In genomic region chr17:77610518-77610893, GRCh38 we compare ENCODE assay signal across 9 cellular contexts.
A peak's percentile ranks its signal among the peaks of the same experiment; 100 is the strongest.
DNase-seq lines count a peak whose midpoint lies in the region; ATAC-seq and TF ChIP-seq lines count a peak whose summit lies in the region.
"Had no signal": no experiment of that assay in that cellular context is flagged by ENCODE, and none has a peak within 500 bp of the region (broad histone marks: within the 10 kb centered on the region; RNA-seq: fewer than 3 reads in every experiment).

No MANE protein-coding gene starts in this region.

- H3K9me3 ChIP-seq in mononuclear cell (ENCODE audit: low read depth, low read length): no peaks in the 10 kb centered on the region
- H3K9me3 ChIP-seq in tibial artery: no peaks in the 10 kb centered on the region

- H3K27me3 ChIP-seq in mononuclear cell (ENCODE audit: insufficient read depth, low read length) (no peaks in the 10 kb centered on the region), tibial artery (no peaks in the 10 kb centered on the region)

- H3K4me1 ChIP-seq in mononuclear cell (ENCODE audit: insufficient read depth, low read length) (peaks cover 21% of the 10 kb centered on the region), tibial artery (peaks cover 0 to 46% (median 20%) of the 10 kb centered on the region in 4 donors)

- TF ChIP-seq CTCF in tibial artery (IDR thresholded peaks at IDR 0.05): no peak

- peak overlapping the region; percentile 62 for H3K27ac ChIP-seq in tibial artery

- no peaks in the 10 kb centered on the region for H3K36me3 Mint-ChIP-seq in activated T-cell treated with anti-CD3 and anti-CD28 coated beads, Interleukin-2, amount 50 U/mL, for 72 hours (ENCODE audit: insufficient read depth in 2 of 2)
- no peaks in the 10 kb centered on the region for H3K36me3 Mint-ChIP-seq in activated T-helper 2 cell treated with anti-CD3 and anti-CD28 coated beads, Interferon-gamma antibody, Interleukin-2, Interleukin-4, amounts not matched to agents 10 μg/mL and 5 μg/mL and 100 μg/mL, durations not matched to agents 14 hours and 24 hours and 36 hours (ENCODE audit: low read depth)

- H3K4me1 Mint-ChIP-seq in activated T-cell treated with anti-CD3 and anti-CD28 coated beads, Interleukin-2, amount 50 U/mL, for 72 hours (ENCODE audit: low read depth): peaks cover 34% of the 10 kb centered on the region
- H3K4me1 Mint-ChIP-seq in activated T-helper 2 cell treated with anti-CD3 and anti-CD28 coated beads, Interferon-gamma antibody, Interleukin-2, Interleukin-4, amounts not matched to agents 10 μg/mL and 5 μg/mL and 100 μg/mL, durations not matched to agents 14 hours and 24 hours and 36 hours (ENCODE audit: low read depth): peaks cover 21% of the 10 kb centered on the region

- H3K36me3 ChIP-seq in tibial artery: no peaks in the 10 kb centered on the region

- intact Hi-C loops in activated T-helper 2 cell treated with anti-CD3 and anti-CD28 coated beads, Interferon-gamma antibody, Interleukin-2, Interleukin-4, amounts not matched to agents 10 μg/mL and 5 μg/mL and 100 μg/mL, durations not matched to agents 14 hours and 24 hours and 36 hours (cut with micrococcal nuclease): loop anchor here (5.0 kb wide), 1 partner anchor 57 kb away; no protein-coding TSS in a partner anchor
- intact Hi-C loops in tibial artery (cut with DNase I; ENCODE audit: low total_unique reads): no loop called here

- peak overlapping the region; percentile 21 for H3K27ac Mint-ChIP-seq in activated T-cell treated with anti-CD3 and anti-CD28 coated beads, Interleukin-2, amount 50 U/mL, for 72 hours
- peak overlapping the region; percentile 69 for H3K27ac Mint-ChIP-seq in activated T-helper 2 cell treated with anti-CD3 and anti-CD28 coated beads, Interferon-gamma antibody, Interleukin-2, Interleukin-4, amounts not matched to agents 10 μg/mL and 5 μg/mL and 100 μg/mL, durations not matched to agents 14 hours and 24 hours and 36 hours

- peak overlapping the region; percentile 15 for H3K4me3 ChIP-seq in mononuclear cell (ENCODE audit: low read length)
- peak overlapping the region; percentile 13 to 21 for H3K4me3 ChIP-seq in tibial artery

- DNase-seq in activated T-cell treated with anti-CD3 and anti-CD28 coated beads, Interleukin-2, amount 50 U/mL, for 72 hours: no peak
- DNase-seq in activated T-cell treated with anti-CD3 and anti-CD28 coated beads, Interleukin-2, amount 50 U/mL, for 48 hours: no peak
- DNase-seq in activated T-helper 2 cell treated with anti-CD3 and anti-CD28 coated beads, Interferon-gamma antibody, Interleukin-2, Interleukin-4, amounts not matched to agents 10 μg/mL and 5 μg/mL and 100 μg/mL, durations not matched to agents 14 hours and 24 hours and 36 hours (ENCODE audit: low spot score): no peak
- no peak for DNase-seq in tibial artery
- no peak for DNase-seq in NCI-H1105 (lab: John Stamatoyannopoulos, UW)
- DNase-seq in DMS 273 (lab: John Stamatoyannopoulos, UW; ENCODE audit: unreplicated experiment): no peak
- DNase-seq in DMS79 (lab: John Stamatoyannopoulos, UW): no peak
- DNase-seq: NCI-H774 had no signal

- peak overlapping the region; percentile 64 to 69 for H3K4me3 Mint-ChIP-seq in activated T-cell treated with anti-CD3 and anti-CD28 coated beads, Interleukin-2, amount 50 U/mL, for 72 hours
- H3K4me3 Mint-ChIP-seq in activated T-helper 2 cell treated with anti-CD3 and anti-CD28 coated beads, Interferon-gamma antibody, Interleukin-2, Interleukin-4, amounts not matched to agents 10 μg/mL and 5 μg/mL and 100 μg/mL, durations not matched to agents 14 hours and 24 hours and 36 hours (ENCODE audit: low read depth): peak overlapping the region; percentile 52

- H3K9me3 Mint-ChIP-seq in activated T-cell treated with anti-CD3 and anti-CD28 coated beads, Interleukin-2, amount 50 U/mL, for 72 hours: no peaks in the 10 kb centered on the region
- H3K9me3 Mint-ChIP-seq in activated T-helper 2 cell treated with anti-CD3 and anti-CD28 coated beads, Interferon-gamma antibody, Interleukin-2, Interleukin-4, amounts not matched to agents 10 μg/mL and 5 μg/mL and 100 μg/mL, durations not matched to agents 14 hours and 24 hours and 36 hours: no peaks in the 10 kb centered on the region

- no peaks in the 10 kb centered on the region for H3K27me3 Mint-ChIP-seq in activated T-cell treated with anti-CD3 and anti-CD28 coated beads, Interleukin-2, amount 50 U/mL, for 72 hours (ENCODE audit: low read depth)
- H3K27me3 Mint-ChIP-seq in activated T-helper 2 cell treated with anti-CD3 and anti-CD28 coated beads, Interferon-gamma antibody, Interleukin-2, Interleukin-4, amounts not matched to agents 10 μg/mL and 5 μg/mL and 100 μg/mL, durations not matched to agents 14 hours and 24 hours and 36 hours (ENCODE audit: low read depth): peaks cover 6% of the 10 kb centered on the region

- peak; percentile 49 for ATAC-seq in activated T-cell treated with anti-CD3 and anti-CD28 coated beads, Interleukin-2, amount 50 U/mL, for 72 hours (replicated peaks in 1 of 2)
